16 cellular contexts compared by ENCODE assay signal in the genomic region with DNA sequence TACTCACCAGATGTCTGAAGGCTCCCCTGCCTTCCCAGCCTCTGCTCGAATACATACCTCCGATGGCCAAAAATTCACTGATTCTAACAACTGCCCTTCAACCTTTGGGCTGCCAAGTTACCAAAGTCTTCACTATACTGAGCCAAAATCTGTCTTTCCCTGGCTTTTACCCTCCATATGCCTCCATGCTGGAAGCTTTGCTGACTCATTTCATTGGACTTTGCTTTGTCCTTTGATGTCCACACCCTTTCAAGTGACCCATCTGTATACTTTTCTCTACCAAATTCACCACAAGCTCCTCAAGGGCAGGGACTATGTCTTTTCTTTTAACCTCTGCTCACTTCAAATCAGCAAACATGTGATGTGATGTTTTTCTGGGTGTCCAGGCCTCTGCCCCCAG. TPM values are rescaled to one million over a fixed set of nuclear protein-coding genes. Genes with fewer than 3 reads are reported as not detected.
DNase-seq lines count a peak whose midpoint lies in the region; FAIRE-seq and TF ChIP-seq lines count a peak whose summit lies in the region.
"Had no signal": no experiment of that assay in that cellular context is flagged by ENCODE, and none has a peak within 500 bp of the region (broad histone marks: within the 10 kb centered on the region; RNA-seq: fewer than 3 reads in every experiment).

No MANE protein-coding gene starts in this region.

- FAIRE-seq in H54 (lab: Jason Lieb, UNC) = no peak
- no peak for FAIRE-seq in kidney (lab: Jason Lieb, UNC)
- FAIRE-seq: GM12891 had no signal

- TF ChIP-seq CTCF in WERI-Rb-1 (IDR thresholded peaks at IDR 0.05; ENCODE audit: low read depth, low read length) (no peak), esophagus muscularis mucosa (IDR thresholded peaks at IDR 0.05) (no peak), kidney (IDR thresholded peaks at IDR 0.05; ENCODE audit: borderline replicate concordance, extremely low read depth, insufficient read depth) (no peak)

- H3K4me1 ChIP-seq in esophagus muscularis mucosa (peaks cover 29 to 43% (median 30%) of the 10 kb centered on the region in 4 donors), kidney (ENCODE audit: control insufficient read depth in 1 of 2, insufficient read depth in 1 of 2, low read depth in 1 of 2, low read length in 2 of 2) (peaks cover 0 to 14% of the 10 kb centered on the region in 2 donors)

- no peaks in the 10 kb centered on the region for H3K36me3 ChIP-seq in WERI-Rb-1
- no peaks in the 10 kb centered on the region for H3K36me3 ChIP-seq in esophagus muscularis mucosa
- H3K36me3 ChIP-seq in kidney (ENCODE audit: control insufficient read depth in 1 of 2, insufficient read depth in 2 of 2, low read length in 2 of 2) = no peaks in the 10 kb centered on the region

- no peak overlapping the region for H3K9ac ChIP-seq in kidney (ENCODE audit: low read length in 2 of 2)

- no peak for TF ChIP-seq EP300 in esophagus muscularis mucosa (IDR thresholded peaks at IDR 0.05)

- intact Hi-C loops in esophagus muscularis mucosa (cut with DNase I) = no loop called here
- intact Hi-C loops in kidney (cut with DNase I) = no loop called here

- peak; percentile 64 for DNase-seq in AG08395 (ENCODE audit: low spot score)
- peak; percentile 91 for DNase-seq in H54 (ENCODE audit: insufficient read length, low spot score)
- DNase-seq in WERI-Rb-1 = no peak
- DNase-seq in kidney tubule cell (ENCODE audit: low spot score) = peak; percentile 42
- DNase-seq in kidney glomerular epithelial cell (lab: John Stamatoyannopoulos, UW) = no peak
- DNase-seq in medulla oblongata (ENCODE audit: extremely low spot score) = no peak
- DNase-seq in esophagus muscularis mucosa (ENCODE audit: extremely low spot score) = no peak
- DNase-seq in kidney = no peak
- DNase-seq: activated CD8-positive, alpha-beta T cell treated with anti-CD3 and anti-CD28 coated beads, Interleukin-2, amount 10 ng/mL, durations not matched to agents 7 days and 5 days; DND-41; mesendoderm; NCI-H1694 treated with DMSO at 0.1 percent for 48 hours; stimulated activated naive B cell treated with anti-CD40 and anti-IgM and Interleukin-4, amounts not matched to agents 10 μg/mL and 1 μg/mL and 100 μg/mL, for 72 hours had no signal

- no peaks in the 10 kb centered on the region for H3K9me3 ChIP-seq in WERI-Rb-1 (ENCODE audit: severe bottlenecking)
- H3K9me3 ChIP-seq in esophagus muscularis mucosa = no peaks in the 10 kb centered on the region
- H3K9me3 ChIP-seq in kidney (ENCODE audit: control insufficient read depth in 1 of 2, low read length in 2 of 2) = no peaks in the 10 kb centered on the region

- H3K4me3 ChIP-seq in WERI-Rb-1 (ENCODE audit: low read depth, low read length) (no peak overlapping the region), esophagus muscularis mucosa (no peak overlapping the region), kidney (ENCODE audit: low read length in 2 of 2) (no peak overlapping the region)

- no peaks in the 10 kb centered on the region for H3K27me3 ChIP-seq in WERI-Rb-1 (ENCODE audit: insufficient read depth, low read depth, severe bottlenecking)
- no peaks in the 10 kb centered on the region for H3K27me3 ChIP-seq in esophagus muscularis mucosa

- 88% methylated on average over 2 of the region's 2 CpGs for WGBS in esophagus muscularis mucosa

- H3K27ac ChIP-seq in WERI-Rb-1 = peak overlapping the region; percentile 92
- no peak overlapping the region for H3K27ac ChIP-seq in esophagus muscularis mucosa (replicated peaks in 1 of 4)
- H3K27ac ChIP-seq in kidney (ENCODE audit: low read depth in 2 of 2, low read length in 2 of 2) = no peak overlapping the region
- H3K27ac ChIP-seq: HL-60 had no signal

- no peak for TF ChIP-seq POLR2A in H54 (IDR thresholded peaks at IDR 0.05; ENCODE audit: low read depth, low read length)
- no peak for TF ChIP-seq POLR2A in esophagus muscularis mucosa (IDR thresholded peaks at IDR 0.05; ENCODE audit: low read depth)

RNA-seq across cellular contexts. Expression of a gene that starts 21.0 kb away (rescaled TPM):
- total RNA-seq in esophagus muscularis mucosa = 10 to 100 TPM; 24.4 to 29.9 (median 28.4) TPM
- total RNA-seq in kidney = 42.9 TPM
- 13.3 TPM for polyA plus RNA-seq in kidney (ENCODE audit: insufficient read depth, low read depth, low replicate concordance)

RNA-seq across cellular contexts. Expression of a gene that starts 47.2 kb away (rescaled TPM):
- under 1 TPM in 2 of 4 donors, not detected in 2; under 0.01 to 0.13 TPM for total RNA-seq in esophagus muscularis mucosa
- total RNA-seq in kidney = 0.19 TPM
- polyA plus RNA-seq in kidney (ENCODE audit: insufficient read depth, low read depth, low replicate concordance) = not detected
- total RNA-seq: NCI-H460 had no signal

Comparison
In these comparisons a context has a peak if more than half of its experiments do, and no peak if none do; other contexts are left out.
1. DNase-seq: peak in AG08395 (single experiment), H54 (single experiment) and kidney tubule cell (single experiment); none in WERI-Rb-1 (single experiment), kidney glomerular epithelial cell (single experiment), medulla oblongata (single experiment), esophagus muscularis mucosa (single experiment) and kidney (single experiment).